20 cellular contexts compared by ENCODE assay signal in the genomic region with DNA sequence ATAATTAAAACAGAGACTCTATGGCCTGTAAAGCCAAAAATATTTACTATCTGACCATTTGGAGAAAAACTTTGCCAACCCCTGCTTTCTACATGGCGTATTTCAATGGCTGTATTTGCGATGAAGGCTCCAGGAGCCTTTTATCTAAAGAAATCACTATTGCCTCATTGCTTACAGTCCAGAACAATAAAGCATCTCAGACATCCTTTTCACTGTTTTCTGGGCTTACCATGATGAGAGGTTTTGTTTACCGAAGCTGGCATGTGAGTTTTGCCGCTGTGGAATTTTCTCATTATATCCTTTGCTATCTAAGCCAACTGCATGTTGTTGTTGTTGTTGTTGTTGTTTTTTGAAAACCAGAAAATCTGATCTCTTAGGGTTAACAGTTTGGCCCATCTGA. TPM values are rescaled to one million over a fixed set of nuclear protein-coding genes. Genes with fewer than 3 reads are reported as not detected.
DNase-seq lines count a peak whose midpoint lies in the region; ATAC-seq and TF ChIP-seq lines count a peak whose summit lies in the region.
"Had no signal": no experiment of that assay in that cellular context is flagged by ENCODE, and none has a peak within 500 bp of the region (broad histone marks: within the 10 kb centered on the region; RNA-seq: fewer than 3 reads in every experiment).

No MANE protein-coding gene starts in this region.

- H2AFZ ChIP-seq in PC-9 = no peak overlapping the region
- H2AFZ ChIP-seq: GM23338 had no signal

- peak overlapping the region; percentile 85 for H3K27ac ChIP-seq in PC-9
- H3K27ac ChIP-seq in ascending aorta = peak overlapping the region; percentile 88 to 96
- H3K27ac ChIP-seq in mesodermal cell (ENCODE audit: low read depth, low read length, severe bottlenecking) = peak overlapping the region; percentile 78
- peak overlapping the region; percentile 82 to 84 for H3K27ac ChIP-seq in thoracic aorta
- peak overlapping the region in 1 of 3 donors; percentile 26 for H3K27ac ChIP-seq in thyroid gland
- H3K27ac ChIP-seq: testis had no signal

- H4K20me1 ChIP-seq in PC-9 (ENCODE audit: insufficient read depth) = no peaks in the 10 kb centered on the region

- H3K36me3 ChIP-seq in PC-9 (ENCODE audit: low read depth) (no peaks in the 10 kb centered on the region), ascending aorta (no peaks in the 10 kb centered on the region), mesodermal cell (ENCODE audit: control insufficient read depth, insufficient read depth, low read length) (no peaks in the 10 kb centered on the region), thoracic aorta (no peaks in the 10 kb centered on the region), thyroid gland (no peaks in the 10 kb centered on the region)

- TF ChIP-seq POLR2A in thyroid gland (IDR thresholded peaks at IDR 0.05) = no peak

- ATAC-seq in thoracic aorta (ENCODE audit: insufficient number of reproducible peaks, low FRiP score, low read depth) (no peak), GM19324 (IDR thresholded peaks at IDR 0.05; ENCODE audit: low FRiP score, unreplicated experiment) (no peak)
- ATAC-seq: GM12878, GM23338, WTC11 had no signal

- H3K4me3 ChIP-seq in PC-9 (no peak overlapping the region), ascending aorta (no peak overlapping the region), mesodermal cell (ENCODE audit: extremely low read depth, insufficient read depth, low read length, poor library complexity, severe bottlenecking) (no peak overlapping the region), thoracic aorta (no peak overlapping the region), thyroid gland (replicated peaks in 1 of 3) (no peak overlapping the region)
- H3K4me3 ChIP-seq: GM12878, GM23338, testis had no signal

- H3K9me2 ChIP-seq in PC-9 (ENCODE audit: insufficient read depth) = no peaks in the 10 kb centered on the region; the same call in 1 of the 2 replicates

- POLR2A ChIA-PET in PC-9 (lab: Charles Lee; ENCODE audit: unreplicated experiment) = no interaction called here

- peaks cover 3% of the 10 kb centered on the region; the same call in 1 of the 2 replicates for H3K9me3 ChIP-seq in PC-9 (ENCODE audit: insufficient read depth, low read depth)
- H3K9me3 ChIP-seq in ascending aorta = no peaks in the 10 kb centered on the region
- H3K9me3 ChIP-seq in mesodermal cell (ENCODE audit: control insufficient read depth, low read length) = no peaks in the 10 kb centered on the region
- no peaks in the 10 kb centered on the region for H3K9me3 ChIP-seq in thoracic aorta
- H3K9me3 ChIP-seq in thyroid gland = no peaks in the 10 kb centered on the region
- H3K9me3 ChIP-seq: testis had no signal

- H3K79me2 ChIP-seq in PC-9 (ENCODE audit: low read depth) = peaks cover 22% of the 10 kb centered on the region; the same call in 1 of the 2 replicates

- CTCF ChIA-PET in PC-9 (lab: Charles Lee) = no interaction called here

- no peak for DNase-seq in PC-9
- DNase-seq in ascending aorta (ENCODE audit: low spot score in 2 of 2) = no peak
- DNase-seq in thoracic aorta (ENCODE audit: low spot score) = no peak
- DNase-seq in thyroid gland = no peak
- no peak for DNase-seq in activated T-cell treated with anti-CD3 and anti-CD28 coated beads, Interleukin-2, amount 50 U/mL, for 1 hour
- no peak for DNase-seq in globus pallidus (ENCODE audit: low spot score)
- DNase-seq: activated CD4-positive, alpha-beta T cell treated with anti-CD3 and anti-CD28 coated beads, Interleukin-2, amount 50 U/mL, for 48 hours; anterior cingulate cortex; CD8-positive, alpha-beta memory T cell; head of caudate nucleus; KG1; NCI-H187 treated with DMSO at 0.1 percent for 48 hours; NCI-H2227 treated with DMSO at 0.1 percent for 48 hours; NCI-H82; testis had no signal

- intact Hi-C loops in PC-9 (cut with micrococcal nuclease; ENCODE audit: unreplicated experiment) = loop anchor here (2.0 kb wide), 1 partner anchor 23 kb away; no protein-coding TSS in a partner anchor
- intact Hi-C loops in ascending aorta (cut with DNase I) = loop anchor here (1.0 to 10.0 kb wide), 3 partner anchors 13 to 319 kb away; a partner anchor contains a TSS
- intact Hi-C loops in thyroid gland (cut with DNase I) = no loop called here

- peaks cover 27% of the 10 kb centered on the region for H3F3A ChIP-seq in PC-9 (ENCODE audit: insufficient read depth, low read depth)

- H3K4me2 ChIP-seq in PC-9 = peak overlapping the region; percentile 64
- H3K4me2 ChIP-seq: GM23338 had no signal

- TF ChIP-seq CTCF in PC-9 (conservative IDR thresholded peaks at IDR 0.05) (no peak), ascending aorta (IDR thresholded peaks at IDR 0.05) (no peak), thoracic aorta (IDR thresholded peaks at IDR 0.05) (no peak), thyroid gland (IDR thresholded peaks at IDR 0.05) (no peak)

- WGBS in mesodermal cell (ENCODE audit: insufficient coverage in 2 of 2), 2 experiments = 93 to 100% methylated on average over 2 of the region's 4 CpGs
- 93 to 94% methylated on average over 4 of the region's 4 CpGs for WGBS in thyroid gland, 2 donors

- peaks cover 35% of the 10 kb centered on the region for H3K4me1 ChIP-seq in PC-9 (replicated peaks; ENCODE audit: insufficient read depth)
- peaks cover 23 to 80% of the 10 kb centered on the region in 2 donors for H3K4me1 ChIP-seq in ascending aorta
- peaks cover 63% of the 10 kb centered on the region for H3K4me1 ChIP-seq in mesodermal cell (ENCODE audit: control insufficient read depth, insufficient read depth, low read length, poor library complexity, severe bottlenecking)
- H3K4me1 ChIP-seq in thoracic aorta (ENCODE audit: control insufficient read depth in 1 of 2, low read depth in 2 of 2) = peaks cover 53 to 97% of the 10 kb centered on the region in 2 donors
- no peaks in the 10 kb centered on the region for H3K4me1 ChIP-seq in thyroid gland
- H3K4me1 ChIP-seq: testis had no signal

- no TSS peak for BruUV-seq in PC-9 (replicated peaks; lab: Mats Ljungman, UMichigan)

- H3K27me3 ChIP-seq in PC-9 (ENCODE audit: insufficient read depth, low read depth) (no peaks in the 10 kb centered on the region), ascending aorta (no peaks in the 10 kb centered on the region), thoracic aorta (replicated peaks; ENCODE audit: insufficient read depth) (no peaks in the 10 kb centered on the region), thyroid gland (no peaks in the 10 kb centered on the region)
- H3K27me3 ChIP-seq: testis had no signal

RNA-seq across cellular contexts. Expression of a gene that starts 13.9 kb away (rescaled TPM):
- total RNA-seq in PC-9 (2021) (2.1 and 3.1 TPM in 2 replicates), ascending aorta (38.2 TPM), thoracic aorta (10 to 100 TPM; 45.9 to 84.2 TPM), thyroid gland (10 to 100 TPM in 3 of 4 donors, 1 to 10 TPM in 1; 9.9 to 25.4 (median 13.1) TPM)
- polyA plus RNA-seq in mesodermal cell (2013, experiment 1 of 2) = 15.0 TPM
- 15.5 TPM for polyA plus RNA-seq in mesodermal cell (2013, experiment 2 of 2)
- total RNA-seq: CD8-positive, alpha-beta memory T cell; GM12878 had no signal
